ENCODE assay signal across 25 cellular contexts in genomic region chr11:130789241-130789640, GRCh38.
DNase-seq lines count a peak whose midpoint lies in the region; ATAC-seq, FAIRE-seq and TF ChIP-seq lines count a peak whose summit lies in the region.
"Had no signal": no experiment of that assay in that cellular context is flagged by ENCODE, and none has a peak within 500 bp of the region (broad histone marks: within the 10 kb centered on the region; RNA-seq: fewer than 3 reads in every experiment).

No MANE protein-coding gene starts in this region.

- no peak overlapping the region for H4K91ac ChIP-seq in IMR-90 (ENCODE audit: insufficient read depth, low read depth, low read length)
- no peak overlapping the region for H4K91ac ChIP-seq in H1 (replicated peaks; ENCODE audit: insufficient read length, low read length)

- H3K56ac ChIP-seq in IMR-90 (ENCODE audit: extremely low read depth, insufficient read depth, low read length) (no peak overlapping the region), H1 (replicated peaks; ENCODE audit: insufficient read length, low read depth, low read length) (no peak overlapping the region)

- no peak overlapping the region for H2BK15ac ChIP-seq in IMR-90 (ENCODE audit: low read depth, low read length)
- no peak overlapping the region for H2BK15ac ChIP-seq in H1 (ENCODE audit: low read length)

- H3K79me2 ChIP-seq in H1 (ENCODE audit: control insufficient read depth in 1 of 2, insufficient read depth in 2 of 2, low read length in 2 of 2), result no peaks in the 10 kb centered on the region

- H2BK5ac ChIP-seq in IMR-90 (ENCODE audit: low read depth, low read length, poor library complexity, severe bottlenecking), result no peak overlapping the region
- H2BK5ac ChIP-seq in H1 (ENCODE audit: low read depth, low read length), result no peak overlapping the region

- H3K36me3 ChIP-seq in IMR-90 (ENCODE audit: control insufficient read depth, insufficient read depth, low read length) (no peaks in the 10 kb centered on the region), H1 (ENCODE audit: control insufficient read depth in 2 of 4, insufficient read depth in 4 of 4, low read length in 3 of 4) (no peaks in the 10 kb centered on the region)
- H3K36me3 ChIP-seq: BE2C, BLaER1 had no signal

- peaks cover 10% of the 10 kb centered on the region for H3K9me3 Mint-ChIP-seq in osteocyte (ENCODE audit: unreplicated experiment)

- no peak for FAIRE-seq in H1 (lab: Jason Lieb, UNC)
- FAIRE-seq: A549, GM12878, GM12892, GM18507 had no signal

- TF ChIP-seq CTCF in IMR-90 (conservative IDR thresholded peaks at IDR 0.05; ENCODE audit: low read depth, low read length) (no peak), H1 (IDR thresholded peaks at IDR 0.05; ENCODE audit: control extremely low read depth in 1 of 3, insufficient read depth in 1 of 3, low read depth in 1 of 3, low read length in 3 of 3) (no peak), osteocyte (IDR thresholded peaks at IDR 0.05) (no peak)

- H4K20me1 ChIP-seq in IMR-90 (ENCODE audit: insufficient read depth, low read length) (no peaks in the 10 kb centered on the region), H1 (replicated peaks in 1 of 2; ENCODE audit: control insufficient read depth in 1 of 2, insufficient read depth in 2 of 2, low read length in 2 of 2) (no peaks in the 10 kb centered on the region)
- H4K20me1 ChIP-seq: BLaER1 had no signal

- H3K4me3 ChIP-seq in IMR-90 (ENCODE audit: insufficient read depth, low read depth, low read length) (no peak overlapping the region), H1 (ENCODE audit: extremely low read depth in 1 of 4, insufficient read depth in 2 of 4, low read depth in 3 of 4, low read length in 4 of 4) (no peak overlapping the region)
- H3K4me3 ChIP-seq: A549, BLaER1, GM12878 had no signal

- no peak overlapping the region for H2AFZ ChIP-seq in IMR-90 (replicated peaks; ENCODE audit: low read length, poor library complexity)
- H2AFZ ChIP-seq in H1 (ENCODE audit: low read length), result no peak overlapping the region

- TF ChIP-seq POLR2A in IMR-90 (IDR thresholded peaks at IDR 0.05; ENCODE audit: low read depth, low read length), result no peak
- no peak for TF ChIP-seq POLR2A in H1 (IDR thresholded peaks at IDR 0.05; ENCODE audit: control extremely low read depth in 1 of 2, low read depth in 2 of 2, low read length in 2 of 2)

- ATAC-seq in IMR-90 (ENCODE audit: low read depth), result no peak
- ATAC-seq: A549, GM12878 had no signal

- H2AK5ac ChIP-seq in IMR-90 (ENCODE audit: low read depth, low read length) (0 out of 2 replicates have a peak overlapping the region, but pooled peaks have one; percentile 32), H1 (ENCODE audit: low read depth, low read length) (peak overlapping the region; percentile 77; the same call in 1 of the 2 replicates)

- no peak overlapping the region for H3K4me3 Mint-ChIP-seq in osteocyte (ENCODE audit: unreplicated experiment)
- H3K4me3 Mint-ChIP-seq: CD14-positive monocyte; CD4-positive, alpha-beta memory T cell; CD8-positive, alpha-beta memory T cell had no signal

- dilution Hi-C loops in IMR-90 (cut with HindIII; ENCODE audit: low sequenced_read_pairs, unreplicated experiment), result no loop called here

- H2BK20ac ChIP-seq in IMR-90 (ENCODE audit: low read depth, low read length) (no peak overlapping the region), H1 (ENCODE audit: low read length) (no peak overlapping the region)

- H3K36me3 Mint-ChIP-seq in osteocyte (ENCODE audit: unreplicated experiment), result peaks cover 7% of the 10 kb centered on the region
- H3K36me3 Mint-ChIP-seq: CD14-positive monocyte; CD4-positive, alpha-beta memory T cell; CD4-positive, CD25-positive, alpha-beta regulatory T cell had no signal

- no peak overlapping the region for H3K18ac ChIP-seq in IMR-90 (ENCODE audit: low read depth, low read length)
- no peak overlapping the region for H3K18ac ChIP-seq in H1 (ENCODE audit: extremely low read depth, low read length)

- H2AK9ac ChIP-seq in IMR-90 (replicated peaks; ENCODE audit: low read depth, low read length, poor library complexity), result no peak overlapping the region

- H3K79me1 ChIP-seq in IMR-90 (ENCODE audit: low read depth in 1 of 2, low read length in 2 of 2), result no peaks in the 10 kb centered on the region
- no peaks in the 10 kb centered on the region for H3K79me1 ChIP-seq in H1 (ENCODE audit: low read depth, low read length)

- H3K27ac Mint-ChIP-seq in osteocyte (ENCODE audit: unreplicated experiment), result no peak overlapping the region
- H3K27ac Mint-ChIP-seq: CD4-positive, alpha-beta memory T cell had no signal

- in situ Hi-C loops in IMR-90 (cut with MboI; ENCODE audit: low sequenced_read_pairs), result no loop called here

- peaks cover 5% of the 10 kb centered on the region; the same call in 1 of the 2 replicates for H3K9me1 ChIP-seq in IMR-90 (ENCODE audit: insufficient read depth, low read length)

- no peak for TF ChIP-seq EP300 in H1 (IDR thresholded peaks at IDR 0.05; ENCODE audit: borderline replicate concordance in 1 of 2, low read depth in 2 of 2, low read length in 2 of 2)

- H3K4me2 ChIP-seq in IMR-90 (ENCODE audit: low read depth, low read length) (no peak overlapping the region), H1 (ENCODE audit: insufficient read depth in 1 of 2, low read depth in 2 of 2, low read length in 2 of 2) (no peak overlapping the region)
- H3K4me2 ChIP-seq: A549, BLaER1 had no signal

- H3K23ac ChIP-seq in IMR-90 (ENCODE audit: low read depth, low read length), result no peak overlapping the region
- no peak overlapping the region for H3K23ac ChIP-seq in H1 (ENCODE audit: insufficient read length)

- H3K9me3 ChIP-seq in IMR-90 (ENCODE audit: control insufficient read depth, insufficient read depth, low read length), result peaks cover 13% of the 10 kb centered on the region
- H3K9me3 ChIP-seq in H1 (ENCODE audit: insufficient read depth in 2 of 2, low read depth in 1 of 2, low read length in 1 of 2), result no peaks in the 10 kb centered on the region
- H3K9me3 ChIP-seq: BE2C had no signal

- CTCF ChIA-PET in IMR-90 (lab: Yijun Ruan, JAX), result no interaction called here
- CTCF ChIA-PET in H1 (lab: Charles Lee; ENCODE audit: partially characterized antibody), result no interaction called here

- H3K4me1 Mint-ChIP-seq in osteocyte (ENCODE audit: unreplicated experiment), result peaks cover 42% of the 10 kb centered on the region
- H3K4me1 Mint-ChIP-seq: CD14-positive monocyte; CD4-positive, alpha-beta memory T cell; CD4-positive, CD25-positive, alpha-beta regulatory T cell; CD8-positive, alpha-beta memory T cell had no signal

- H4K5ac ChIP-seq in IMR-90 (ENCODE audit: low read depth, low read length), result no peak overlapping the region; the same call in 1 of the 2 replicates
- H4K5ac ChIP-seq in H1 (ENCODE audit: insufficient read length, low read depth, low read length), result no peak overlapping the region

- TF ChIP-seq RAD21 in IMR-90 (IDR thresholded peaks at IDR 0.05; ENCODE audit: low read length) (no peak), H1 (IDR thresholded peaks at IDR 0.05 in 1 of 2, conservative IDR thresholded peaks at IDR 0.05 in 1 of 2; ENCODE audit: low read depth in 2 of 2, low read length in 2 of 2) (no peak)

- H3K4me1 ChIP-seq in IMR-90 (ENCODE audit: control insufficient read depth, insufficient read depth, low read length) (peaks cover 11% of the 10 kb centered on the region; the same call in 1 of the 2 replicates), H1 (replicated peaks in 1 of 4; ENCODE audit: control insufficient read depth in 3 of 4, insufficient read depth in 4 of 4, low read length in 3 of 4) (peaks cover 0 to 3% (median 0%) of the 10 kb centered on the region in 4 experiments; a peak in 2 of 7 replicates)
- H3K4me1 ChIP-seq: BLaER1 had no signal

- H2BK120ac ChIP-seq in IMR-90 (ENCODE audit: low read depth, low read length) (no peak overlapping the region), H1 (replicated peaks; ENCODE audit: low read depth, low read length) (no peak overlapping the region)

- H3K27ac ChIP-seq in IMR-90 (ENCODE audit: insufficient read depth, low read length), result no peak overlapping the region
- no peak overlapping the region for H3K27ac ChIP-seq in H1 (ENCODE audit: low read depth, low read length)
- H3K27ac ChIP-seq: 22Rv1, A549, BLaER1 had no signal

- 80% methylated on average over 1 of the region's 2 CpGs; no CpG with 5 or more reads in 1 of the 2 experiments for WGBS in IMR-90 (ENCODE audit: extremely low coverage in 2 of 2, insufficient read length in 1 of 2), 2 experiments
- WGBS in H1 (ENCODE audit: extremely low coverage in 1 of 2, insufficient coverage in 1 of 2, insufficient read length in 1 of 2, insufficient replicate concordance in 2 of 2, low coverage in 1 of 2, low lambda C conversion rate in 2 of 2, missing lambda C conversion rate in 1 of 2), 2 experiments, result 88% methylated on average over 2 of the region's 2 CpGs; no CpG with 5 or more reads in 1 of the 2 experiments

- POLR2A ChIA-PET in IMR-90 (lab: Charles Lee; ENCODE audit: unreplicated experiment), result no interaction called here
- POLR2A ChIA-PET in H1 (lab: Charles Lee; ENCODE audit: partially characterized antibody), result interaction anchor here (0.9 kb wide), 1 partner anchor 88 kb away, joined by 4 read pairs; no protein-coding TSS in a partner anchor

- H3K14ac ChIP-seq in IMR-90 (replicated peaks; ENCODE audit: low read depth, low read length) (no peak overlapping the region), H1 (ENCODE audit: insufficient read length) (no peak overlapping the region)

- H3K9ac ChIP-seq in IMR-90 (ENCODE audit: low read depth, low read length), result no peak overlapping the region
- H3K9ac ChIP-seq in H1 (replicated peaks in 1 of 4; ENCODE audit: extremely low read depth in 1 of 4, low read depth in 3 of 4, low read length in 3 of 4), result no peak overlapping the region
- H3K9ac ChIP-seq: BLaER1 had no signal

- DNase-seq in IMR-90 (no peak), H1 (ENCODE audit: low read depth in 1 of 2, low spot score in 2 of 2) (no peak), osteocyte (ENCODE audit: extremely low spot score, unreplicated experiment) (peak; percentile 67), AG08395 (ENCODE audit: low spot score) (no peak)
- no peak for DNase-seq in stimulated activated CD4-positive, alpha-beta T cell treated with anti-CD3 and anti-CD28 coated beads, Interleukin-1b, Interleukin-23, amount 100 ng/mL, for 48 hours
- DNase-seq: BE2C; C1 segment of cervical spinal cord; CD4-positive, alpha-beta memory T cell; CD4-positive, CD25-positive, alpha-beta regulatory T cell; CD8-positive, alpha-beta memory T cell; COR-L47; DMS 273 treated with DMSO at 0.1 percent for 48 hours; DMS153; DMS53; DMS79; DND-41; EL; GDM1 had no signal

- intact Hi-C loops in IMR-90 (cut with micrococcal nuclease), result no loop called here

- no peak overlapping the region for H4K8ac ChIP-seq in IMR-90 (ENCODE audit: low read depth in 2 of 2, low read length in 2 of 2)
- no peak overlapping the region for H4K8ac ChIP-seq in H1 (ENCODE audit: extremely low read depth, insufficient read depth, low read length)

- H3K27me3 ChIP-seq in IMR-90 (ENCODE audit: control insufficient read depth, insufficient read depth, low read length) (peaks cover 2% of the 10 kb centered on the region; the same call in 1 of the 2 replicates), H1 (replicated peaks in 1 of 4; ENCODE audit: control insufficient read depth in 3 of 4, extremely low read depth in 1 of 4, insufficient read depth in 3 of 4, low read length in 3 of 4) (no peaks in the 10 kb centered on the region)
- H3K27me3 ChIP-seq: BE2C, BLaER1 had no signal

- H2BK12ac ChIP-seq in H1 (ENCODE audit: low read depth, low read length), result peak overlapping the region; percentile 23; the same call in 1 of the 2 replicates

- BruUV-seq in IMR-90 (replicated peaks; lab: Mats Ljungman, UMichigan), result no TSS peak

- H3K23me2 ChIP-seq in H1 (ENCODE audit: low read depth, low read length), result no peaks in the 10 kb centered on the region

- H3K27me3 Mint-ChIP-seq in osteocyte (ENCODE audit: unreplicated experiment), result no peaks in the 10 kb centered on the region

- H3K4ac ChIP-seq in IMR-90 (ENCODE audit: low read depth, low read length) (peak overlapping the region; percentile 21; the same call in 1 of the 2 replicates), H1 (replicated peaks; ENCODE audit: insufficient read length, low read depth, low read length) (no peak overlapping the region)
